In genomic region chr10:3131098-3131497, GRCh38 we compare ENCODE assay signal across 16 cellular contexts. TPM values are rescaled to one million over a fixed set of nuclear protein-coding genes. Genes with fewer than 3 reads are reported as not detected.
DNase-seq lines count a peak whose midpoint lies in the region; ATAC-seq, FAIRE-seq and TF ChIP-seq lines count a peak whose summit lies in the region.
"Had no signal": no experiment of that assay in that cellular context is flagged by ENCODE, and none has a peak within 500 bp of the region (broad histone marks: within the 10 kb centered on the region; RNA-seq: fewer than 3 reads in every experiment).

No MANE protein-coding gene starts in this region.

- no peak overlapping the region for H3K4me2 ChIP-seq in PC-3 (ENCODE audit: low read length)

- 64 to 81% (median 75%) methylated on average over 4 of the region's 4 CpGs for WGBS in small intestine, 3 donors

- H3K36me3 ChIP-seq in PC-3 (ENCODE audit: low read depth, low read length): peaks cover 18% of the 10 kb centered on the region
- H3K36me3 ChIP-seq in small intestine (ENCODE audit: control insufficient read depth in 2 of 2, insufficient read depth in 2 of 2, low read length in 2 of 2): peaks cover 12 to 14% of the 10 kb centered on the region in 2 donors

- H3K9me3 ChIP-seq in PC-3 (ENCODE audit: low read length): no peaks in the 10 kb centered on the region
- no peaks in the 10 kb centered on the region for H3K9me3 ChIP-seq in small intestine (ENCODE audit: control insufficient read depth, low read depth)
- H3K9me3 ChIP-seq: HAP-1, suprapubic skin had no signal

- H3K79me2 ChIP-seq in PC-3 (ENCODE audit: low read length): no peaks in the 10 kb centered on the region

- peak overlapping the region; percentile 35 for H3K27ac Mint-ChIP-seq in activated naive CD8-positive, alpha-beta T cell treated with anti-CD3 and anti-CD28 coated beads, Interleukin-2, amount 50 U/mL, for 24 hours
- H3K27ac Mint-ChIP-seq in activated naive CD8-positive, alpha-beta T cell treated with anti-CD3 and anti-CD28 coated beads for 36 hours: no peak overlapping the region

- no TSS peak for BruUV-seq in PC-3 (replicated peaks; lab: Mats Ljungman, UMichigan)

- no peaks in the 10 kb centered on the region for H3F3A ChIP-seq in PC-3 (ENCODE audit: low read length, unreplicated experiment)

- H3K4me1 ChIP-seq in PC-3 (ENCODE audit: insufficient read depth, low read length) (peaks cover 14% of the 10 kb centered on the region; the same call in 1 of the 2 replicates), small intestine (ENCODE audit: control insufficient read depth in 2 of 2, insufficient read depth in 1 of 2, low read depth in 1 of 2, low read length in 1 of 2) (no peaks in the 10 kb centered on the region)
- H3K4me1 ChIP-seq: HAP-1 had no signal

- TF ChIP-seq CTCF in PC-3 (conservative IDR thresholded peaks at IDR 0.05; ENCODE audit: low read depth, low read length) (no peak), fibroblast of the aortic adventitia (IDR thresholded peaks at IDR 0.05; ENCODE audit: insufficient read depth, low read length) (no peak)

- H3K9ac ChIP-seq in PC-3 (ENCODE audit: low read length): no peak overlapping the region

- POLR2A ChIA-PET in PC-3 (lab: Charles Lee; ENCODE audit: unreplicated experiment): no interaction called here

- H3K27ac ChIP-seq in PC-3 (ENCODE audit: low read length): peak overlapping the region; percentile 49
- no peak overlapping the region for H3K27ac ChIP-seq in small intestine (ENCODE audit: low read depth in 1 of 2, low read length in 1 of 2)
- H3K27ac ChIP-seq: suprapubic skin had no signal

- peaks cover 2% of the 10 kb centered on the region for H3K4me1 Mint-ChIP-seq in activated naive CD8-positive, alpha-beta T cell treated with anti-CD3 and anti-CD28 coated beads, Interleukin-2, amount 50 U/mL, for 24 hours
- no peaks in the 10 kb centered on the region for H3K4me1 Mint-ChIP-seq in activated naive CD8-positive, alpha-beta T cell treated with anti-CD3 and anti-CD28 coated beads for 36 hours

- no peaks in the 10 kb centered on the region for H3K27me3 ChIP-seq in PC-3 (ENCODE audit: low read length)
- H3K27me3 ChIP-seq in small intestine (ENCODE audit: control insufficient read depth in 2 of 2, insufficient read depth in 2 of 2, low read length in 2 of 2): no peaks in the 10 kb centered on the region
- H3K27me3 ChIP-seq: suprapubic skin had no signal

- H4K20me1 ChIP-seq in PC-3 (ENCODE audit: low read length): no peaks in the 10 kb centered on the region

- no peaks in the 10 kb centered on the region for H3K9me2 ChIP-seq in PC-3 (replicated peaks; ENCODE audit: low read length)

- ATAC-seq in activated naive CD8-positive, alpha-beta T cell treated with anti-CD3 and anti-CD28 coated beads, Interleukin-2, amount 50 U/mL, for 24 hours: no peak
- ATAC-seq in PC-3: peak; percentile 92
- no peak for ATAC-seq in HG03432 (IDR thresholded peaks at IDR 0.05; ENCODE audit: unreplicated experiment)
- ATAC-seq: K562 had no signal

- peaks cover 76% of the 10 kb centered on the region for H3K36me3 Mint-ChIP-seq in activated naive CD8-positive, alpha-beta T cell treated with anti-CD3 and anti-CD28 coated beads, Interleukin-2, amount 50 U/mL, for 24 hours (ENCODE audit: low read depth)
- peaks cover 44% of the 10 kb centered on the region for H3K36me3 Mint-ChIP-seq in activated naive CD8-positive, alpha-beta T cell treated with anti-CD3 and anti-CD28 coated beads for 36 hours

- FAIRE-seq in small intestine (lab: Jason Lieb, UNC): no peak
- FAIRE-seq: endometrium, K562 had no signal

- DNase-seq in activated naive CD8-positive, alpha-beta T cell treated with anti-CD3 and anti-CD28 coated beads, Interleukin-2, amount 50 U/mL, for 24 hours: no peak
- DNase-seq in activated naive CD8-positive, alpha-beta T cell treated with anti-CD3 and anti-CD28 coated beads for 36 hours: no peak
- DNase-seq in PC-3 (peak; percentile 73), fibroblast of the aortic adventitia (ENCODE audit: low read depth) (peak; percentile 14), small intestine (peak; percentile 53), midbrain (lab: John Stamatoyannopoulos, UW) (no peak)
- DNase-seq in activated naive CD4-positive, alpha-beta T cell (lab: John Stamatoyannopoulos, UW): no peak
- DNase-seq: activated CD4-positive, CD25-positive, alpha-beta regulatory T cell; AML-193; head of caudate nucleus; stimulated activated CD4-positive, alpha-beta T cell treated with anti-CD3 and anti-CD28 coated beads, Interleukin-15, amount 100 ng/mL, for 24 hours had no signal

- no peaks in the 10 kb centered on the region for H3K27me3 Mint-ChIP-seq in activated naive CD8-positive, alpha-beta T cell treated with anti-CD3 and anti-CD28 coated beads, Interleukin-2, amount 50 U/mL, for 24 hours
- H3K27me3 Mint-ChIP-seq in activated naive CD8-positive, alpha-beta T cell treated with anti-CD3 and anti-CD28 coated beads for 36 hours: no peaks in the 10 kb centered on the region

- no peak overlapping the region for H3K4me3 Mint-ChIP-seq in activated naive CD8-positive, alpha-beta T cell treated with anti-CD3 and anti-CD28 coated beads, Interleukin-2, amount 50 U/mL, for 24 hours
- H3K4me3 Mint-ChIP-seq in activated naive CD8-positive, alpha-beta T cell treated with anti-CD3 and anti-CD28 coated beads for 36 hours: no peak overlapping the region

- CTCF ChIA-PET in PC-3 (lab: Charles Lee): no interaction called here

- H3K4me3 ChIP-seq in PC-3 (ENCODE audit: low read length): no peak overlapping the region
- no peak overlapping the region for H3K4me3 ChIP-seq in fibroblast of the aortic adventitia (ENCODE audit: low read depth, low read length)
- H3K4me3 ChIP-seq in small intestine (ENCODE audit: low read depth in 1 of 2, low read length in 2 of 2): no peak overlapping the region
- H3K4me3 ChIP-seq: HAP-1, K562, suprapubic skin had no signal

- no peaks in the 10 kb centered on the region for H3K9me3 Mint-ChIP-seq in activated naive CD8-positive, alpha-beta T cell treated with anti-CD3 and anti-CD28 coated beads, Interleukin-2, amount 50 U/mL, for 24 hours
- H3K9me3 Mint-ChIP-seq in activated naive CD8-positive, alpha-beta T cell treated with anti-CD3 and anti-CD28 coated beads for 36 hours: no peaks in the 10 kb centered on the region

- intact Hi-C loops in PC-3 (cut with micrococcal nuclease): no loop called here

- H2AFZ ChIP-seq in PC-3 (ENCODE audit: low read length): no peak overlapping the region

RNA-seq across cellular contexts. Expression of gene PITRM1, which starts 41.5 kb away (rescaled TPM):
- 10 to 100 TPM; 75.3 to 75.5 TPM for total RNA-seq in activated naive CD8-positive, alpha-beta T cell treated with anti-CD3 and anti-CD28 coated beads for 36 hours
- total RNA-seq in PC-3 (2014; rRNA removed) (61.5 and 73.2 TPM in 2 replicates), fibroblast of the aortic adventitia (ENCODE audit: low replicate concordance) (29.7 and 110 TPM in 2 replicates)
- 10 to 100 TPM; 33.1 to 47.3 (median 44.7) TPM for polyA plus RNA-seq in small intestine

Comparison
In these comparisons a context has a peak if more than half of its experiments do, and no peak if none do; other contexts are left out.
1. DNase-seq: peak in PC-3 (single experiment), fibroblast of the aortic adventitia (single experiment) and small intestine (single experiment); none in activated naive CD8-positive, alpha-beta T cell treated with anti-CD3 and anti-CD28 coated beads, Interleukin-2, amount 50 U/mL, for 24 hours (single experiment), activated naive CD8-positive, alpha-beta T cell treated with anti-CD3 and anti-CD28 coated beads for 36 hours (single experiment), midbrain (single experiment) and activated naive CD4-positive, alpha-beta T cell (0 of 4).